Comparison of ENCODE assay signal across 22 cellular contexts in genomic region chr3:180196658-180197057, GRCh38.
"Had no signal": no experiment of that assay in that cellular context is flagged by ENCODE, and none has a peak within 500 bp of the region (broad histone marks: within the 10 kb centered on the region; RNA-seq: fewer than 3 reads in every experiment).

No MANE protein-coding gene starts in this region.

- H3K4me3 ChIP-seq: colonic mucosa, esophagus squamous epithelium, gastrocnemius medialis, heart right ventricle, left lung, lower lobe of right lung had no signal

- ATAC-seq: effector memory CD8-positive, alpha-beta T cell; esophagus mucosa; gastrocnemius medialis; heart right ventricle; left cardiac atrium; left lung; left ventricle myocardium superior; lower lobe of right lung had no signal

- DNase-seq: colonic mucosa; cortex of kidney; effector CD8-positive, alpha-beta T cell; effector memory CD8-positive, alpha-beta T cell; endodermal cell; erythroblast; esophagus squamous epithelium; foreskin fibroblast; foreskin melanocyte; gastrocnemius medialis; glutamatergic neuron; head of caudate nucleus; heart right ventricle; hippocampal formation; left cardiac atrium; left lung; left ventricle myocardium superior; lower lobe of right lung; mesenchymal stem cell; midbrain had no signal

- H3K27ac ChIP-seq: colonic mucosa, epithelial cell of prostate, esophagus squamous epithelium, gastrocnemius medialis, heart right ventricle, left lung, lower lobe of right lung had no signal

- H3K9me3 ChIP-seq: colonic mucosa, esophagus squamous epithelium, gastrocnemius medialis, heart right ventricle, left lung, lower lobe of right lung had no signal

- H3K36me3 ChIP-seq: colonic mucosa, esophagus squamous epithelium, gastrocnemius medialis, heart right ventricle, left lung, lower lobe of right lung had no signal

- H3K27me3 ChIP-seq: colonic mucosa, esophagus squamous epithelium, gastrocnemius medialis, left lung had no signal

- H3K4me1 ChIP-seq: colonic mucosa, esophagus squamous epithelium, gastrocnemius medialis, heart right ventricle, left lung, lower lobe of right lung had no signal
